1 cellular context compared by ENCODE assay signal in genomic region chr11:2699531-2700414, GRCh38.
TF ChIP-seq lines count a peak whose summit lies in the region.

Gene KCNQ1OT1, minus strand, starts transcription at chr11:2699994.

TF ChIP-seq in WTC11, 78 proteins besides CTCF, POLR2A, EP300 and RAD21 (continued from another document):
- TF ChIP-seq, protein P1, sequence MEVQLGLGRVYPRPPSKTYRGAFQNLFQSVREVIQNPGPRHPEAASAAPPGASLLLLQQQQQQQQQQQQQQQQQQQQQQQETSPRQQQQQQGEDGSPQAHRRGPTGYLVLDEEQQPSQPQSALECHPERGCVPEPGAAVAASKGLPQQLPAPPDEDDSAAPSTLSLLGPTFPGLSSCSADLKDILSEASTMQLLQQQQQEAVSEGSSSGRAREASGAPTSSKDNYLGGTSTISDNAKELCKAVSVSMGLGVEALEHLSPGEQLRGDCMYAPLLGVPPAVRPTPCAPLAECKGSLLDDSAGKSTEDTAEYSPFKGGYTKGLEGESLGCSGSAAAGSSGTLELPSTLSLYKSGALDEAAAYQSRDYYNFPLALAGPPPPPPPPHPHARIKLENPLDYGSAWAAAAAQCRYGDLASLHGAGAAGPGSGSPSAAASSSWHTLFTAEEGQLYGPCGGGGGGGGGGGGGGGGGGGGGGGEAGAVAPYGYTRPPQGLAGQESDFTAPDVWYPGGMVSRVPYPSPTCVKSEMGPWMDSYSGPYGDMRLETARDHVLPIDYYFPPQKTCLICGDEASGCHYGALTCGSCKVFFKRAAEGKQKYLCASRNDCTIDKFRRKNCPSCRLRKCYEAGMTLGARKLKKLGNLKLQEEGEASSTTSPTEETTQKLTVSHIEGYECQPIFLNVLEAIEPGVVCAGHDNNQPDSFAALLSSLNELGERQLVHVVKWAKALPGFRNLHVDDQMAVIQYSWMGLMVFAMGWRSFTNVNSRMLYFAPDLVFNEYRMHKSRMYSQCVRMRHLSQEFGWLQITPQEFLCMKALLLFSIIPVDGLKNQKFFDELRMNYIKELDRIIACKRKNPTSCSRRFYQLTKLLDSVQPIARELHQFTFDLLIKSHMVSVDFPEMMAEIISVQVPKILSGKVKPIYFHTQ (CRISPR knock-in tag; IDR thresholded peaks at IDR 0.05) = no peak
- TF ChIP-seq ZNF263 (CRISPR knock-in tag; IDR thresholded peaks at IDR 0.05; ENCODE audit: low read depth) (no peak; the same call in 1 of the 2 replicates), NR2C2 (CRISPR knock-in tag; IDR thresholded peaks at IDR 0.05) (no peak), ESRRA (CRISPR knock-in tag; IDR thresholded peaks at IDR 0.05; ENCODE audit: borderline replicate concordance) (no peak), ZNF396 (CRISPR knock-in tag; IDR thresholded peaks at IDR 0.05; ENCODE audit: borderline replicate concordance) (no peak), ZNF425 (CRISPR knock-in tag; conservative IDR thresholded peaks at IDR 0.05) (no peak), CDX4 (CRISPR knock-in tag; IDR thresholded peaks at IDR 0.05; ENCODE audit: borderline replicate concordance) (no peak), KAT7 (CRISPR knock-in tag; IDR thresholded peaks at IDR 0.05; ENCODE audit: borderline replicate concordance) (no peak; the same call in 1 of the 2 replicates), MAX (CRISPR knock-in tag; IDR thresholded peaks at IDR 0.05) (peak; percentile 75; the same call in 1 of the 2 replicates), ZNF232 (CRISPR knock-in tag; IDR thresholded peaks at IDR 0.05) (peak; percentile 38; the same call in 1 of the 2 replicates), ZNF121 (CRISPR knock-in tag; IDR thresholded peaks at IDR 0.05) (no peak), CBFB (CRISPR knock-in tag; IDR thresholded peaks at IDR 0.05; ENCODE audit: low read depth) (no peak), FOXP1 (CRISPR knock-in tag; IDR thresholded peaks at IDR 0.05; ENCODE audit: borderline replicate concordance) (0 out of 2 replicates have a peak, but pooled peaks have one; percentile 46), ZNF512 (CRISPR knock-in tag; IDR thresholded peaks at IDR 0.05; ENCODE audit: borderline replicate concordance) (no peak), ZNF219 (CRISPR knock-in tag; IDR thresholded peaks at IDR 0.05; ENCODE audit: borderline replicate concordance) (no peak), RELA (CRISPR knock-in tag; IDR thresholded peaks at IDR 0.05; ENCODE audit: borderline replicate concordance) (no peak), FOXP4 (CRISPR knock-in tag; IDR thresholded peaks at IDR 0.05) (no peak; the same call in 1 of the 2 replicates), HMGXB4 (CRISPR knock-in tag; IDR thresholded peaks at IDR 0.05) (no peak; the same call in 1 of the 2 replicates), TEAD1 (CRISPR knock-in tag; IDR thresholded peaks at IDR 0.05) (no peak), RORB (CRISPR knock-in tag; IDR thresholded peaks at IDR 0.05) (no peak)
- TF ChIP-seq, protein P2, sequence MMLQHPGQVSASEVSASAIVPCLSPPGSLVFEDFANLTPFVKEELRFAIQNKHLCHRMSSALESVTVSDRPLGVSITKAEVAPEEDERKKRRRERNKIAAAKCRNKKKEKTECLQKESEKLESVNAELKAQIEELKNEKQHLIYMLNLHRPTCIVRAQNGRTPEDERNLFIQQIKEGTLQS (CRISPR knock-in tag; conservative IDR thresholded peaks at IDR 0.05) = no peak
- TF ChIP-seq, protein P3, sequence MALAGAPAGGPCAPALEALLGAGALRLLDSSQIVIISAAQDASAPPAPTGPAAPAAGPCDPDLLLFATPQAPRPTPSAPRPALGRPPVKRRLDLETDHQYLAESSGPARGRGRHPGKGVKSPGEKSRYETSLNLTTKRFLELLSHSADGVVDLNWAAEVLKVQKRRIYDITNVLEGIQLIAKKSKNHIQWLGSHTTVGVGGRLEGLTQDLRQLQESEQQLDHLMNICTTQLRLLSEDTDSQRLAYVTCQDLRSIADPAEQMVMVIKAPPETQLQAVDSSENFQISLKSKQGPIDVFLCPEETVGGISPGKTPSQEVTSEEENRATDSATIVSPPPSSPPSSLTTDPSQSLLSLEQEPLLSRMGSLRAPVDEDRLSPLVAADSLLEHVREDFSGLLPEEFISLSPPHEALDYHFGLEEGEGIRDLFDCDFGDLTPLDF (CRISPR knock-in tag; IDR thresholded peaks at IDR 0.05) = no peak
- TF ChIP-seq, protein P4, sequence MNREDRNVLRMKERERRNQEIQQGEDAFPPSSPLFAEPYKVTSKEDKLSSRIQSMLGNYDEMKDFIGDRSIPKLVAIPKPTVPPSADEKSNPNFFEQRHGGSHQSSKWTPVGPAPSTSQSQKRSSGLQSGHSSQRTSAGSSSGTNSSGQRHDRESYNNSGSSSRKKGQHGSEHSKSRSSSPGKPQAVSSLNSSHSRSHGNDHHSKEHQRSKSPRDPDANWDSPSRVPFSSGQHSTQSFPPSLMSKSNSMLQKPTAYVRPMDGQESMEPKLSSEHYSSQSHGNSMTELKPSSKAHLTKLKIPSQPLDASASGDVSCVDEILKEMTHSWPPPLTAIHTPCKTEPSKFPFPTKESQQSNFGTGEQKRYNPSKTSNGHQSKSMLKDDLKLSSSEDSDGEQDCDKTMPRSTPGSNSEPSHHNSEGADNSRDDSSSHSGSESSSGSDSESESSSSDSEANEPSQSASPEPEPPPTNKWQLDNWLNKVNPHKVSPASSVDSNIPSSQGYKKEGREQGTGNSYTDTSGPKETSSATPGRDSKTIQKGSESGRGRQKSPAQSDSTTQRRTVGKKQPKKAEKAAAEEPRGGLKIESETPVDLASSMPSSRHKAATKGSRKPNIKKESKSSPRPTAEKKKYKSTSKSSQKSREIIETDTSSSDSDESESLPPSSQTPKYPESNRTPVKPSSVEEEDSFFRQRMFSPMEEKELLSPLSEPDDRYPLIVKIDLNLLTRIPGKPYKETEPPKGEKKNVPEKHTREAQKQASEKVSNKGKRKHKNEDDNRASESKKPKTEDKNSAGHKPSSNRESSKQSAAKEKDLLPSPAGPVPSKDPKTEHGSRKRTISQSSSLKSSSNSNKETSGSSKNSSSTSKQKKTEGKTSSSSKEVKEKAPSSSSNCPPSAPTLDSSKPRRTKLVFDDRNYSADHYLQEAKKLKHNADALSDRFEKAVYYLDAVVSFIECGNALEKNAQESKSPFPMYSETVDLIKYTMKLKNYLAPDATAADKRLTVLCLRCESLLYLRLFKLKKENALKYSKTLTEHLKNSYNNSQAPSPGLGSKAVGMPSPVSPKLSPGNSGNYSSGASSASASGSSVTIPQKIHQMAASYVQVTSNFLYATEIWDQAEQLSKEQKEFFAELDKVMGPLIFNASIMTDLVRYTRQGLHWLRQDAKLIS (CRISPR knock-in tag; IDR thresholded peaks at IDR 0.05; ENCODE audit: borderline replicate concordance) = no peak
- TF ChIP-seq, protein P5, sequence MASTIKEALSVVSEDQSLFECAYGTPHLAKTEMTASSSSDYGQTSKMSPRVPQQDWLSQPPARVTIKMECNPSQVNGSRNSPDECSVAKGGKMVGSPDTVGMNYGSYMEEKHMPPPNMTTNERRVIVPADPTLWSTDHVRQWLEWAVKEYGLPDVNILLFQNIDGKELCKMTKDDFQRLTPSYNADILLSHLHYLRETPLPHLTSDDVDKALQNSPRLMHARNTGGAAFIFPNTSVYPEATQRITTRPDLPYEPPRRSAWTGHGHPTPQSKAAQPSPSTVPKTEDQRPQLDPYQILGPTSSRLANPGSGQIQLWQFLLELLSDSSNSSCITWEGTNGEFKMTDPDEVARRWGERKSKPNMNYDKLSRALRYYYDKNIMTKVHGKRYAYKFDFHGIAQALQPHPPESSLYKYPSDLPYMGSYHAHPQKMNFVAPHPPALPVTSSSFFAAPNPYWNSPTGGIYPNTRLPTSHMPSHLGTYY (CRISPR knock-in tag; IDR thresholded peaks at IDR 0.05) = no peak
- TF ChIP-seq, protein P6, sequence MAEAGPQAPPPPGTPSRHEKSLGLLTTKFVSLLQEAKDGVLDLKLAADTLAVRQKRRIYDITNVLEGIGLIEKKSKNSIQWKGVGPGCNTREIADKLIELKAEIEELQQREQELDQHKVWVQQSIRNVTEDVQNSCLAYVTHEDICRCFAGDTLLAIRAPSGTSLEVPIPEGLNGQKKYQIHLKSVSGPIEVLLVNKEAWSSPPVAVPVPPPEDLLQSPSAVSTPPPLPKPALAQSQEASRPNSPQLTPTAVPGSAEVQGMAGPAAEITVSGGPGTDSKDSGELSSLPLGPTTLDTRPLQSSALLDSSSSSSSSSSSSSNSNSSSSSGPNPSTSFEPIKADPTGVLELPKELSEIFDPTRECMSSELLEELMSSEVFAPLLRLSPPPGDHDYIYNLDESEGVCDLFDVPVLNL (CRISPR knock-in tag; IDR thresholded peaks at IDR 0.05; ENCODE audit: borderline replicate concordance, low read depth) = no peak
